In genomic region chr19:45336696-45337251, GRCh38 we compare ENCODE assay signal across 23 cellular contexts. TPM values are rescaled to one million over a fixed set of nuclear protein-coding genes. Genes with fewer than 3 reads are reported as not detected.
DNase-seq lines count a peak whose midpoint lies in the region; ATAC-seq, FAIRE-seq and TF ChIP-seq lines count a peak whose summit lies in the region.
"Had no signal": no experiment of that assay in that cellular context is flagged by ENCODE, and none has a peak within 500 bp of the region (broad histone marks: within the 10 kb centered on the region; RNA-seq: fewer than 3 reads in every experiment).

No MANE protein-coding gene starts in this region.

- H3K79me2 ChIP-seq in SK-N-SH (ENCODE audit: insufficient read depth) (no peaks in the 10 kb centered on the region), H1 (ENCODE audit: control insufficient read depth in 1 of 2, insufficient read depth in 2 of 2, low read length in 2 of 2) (no peaks in the 10 kb centered on the region)

- no peak overlapping the region for H3K23ac ChIP-seq in H1 (ENCODE audit: insufficient read length)

- H2BK12ac ChIP-seq in H1 (ENCODE audit: low read depth, low read length), result no peak overlapping the region

- WGBS in SK-N-SH (ENCODE audit: low lambda C conversion rate), result 65% methylated on average over 11 of the region's 11 CpGs
- 83% methylated on average over 11 of the region's 11 CpGs; no CpG with 5 or more reads in 1 of the 2 experiments for WGBS in H1 (ENCODE audit: extremely low coverage in 1 of 2, insufficient coverage in 1 of 2, insufficient read length in 1 of 2, insufficient replicate concordance in 2 of 2, low coverage in 1 of 2, low lambda C conversion rate in 2 of 2, missing lambda C conversion rate in 1 of 2), 2 experiments

- no peaks in the 10 kb centered on the region for H3K79me1 ChIP-seq in H1 (ENCODE audit: low read depth, low read length)

- 0 out of 2 replicates have a peak overlapping the region, but pooled peaks have one; percentile 61 for H2BK20ac ChIP-seq in H1 (ENCODE audit: low read length)

- no peak for TF ChIP-seq POLR2A in H1 (IDR thresholded peaks at IDR 0.05; ENCODE audit: control extremely low read depth in 1 of 2, low read depth in 2 of 2, low read length in 2 of 2)

- H2AFZ ChIP-seq in SK-N-SH (ENCODE audit: low read depth) (no peak overlapping the region), H1 (ENCODE audit: low read length) (no peak overlapping the region)
- H2AFZ ChIP-seq: GM23248 had no signal

- H3K4me2 ChIP-seq in SK-N-SH (no peak overlapping the region), H1 (ENCODE audit: insufficient read depth in 1 of 2, low read depth in 2 of 2, low read length in 2 of 2) (no peak overlapping the region)
- H3K4me2 ChIP-seq: A549 had no signal

- H4K8ac ChIP-seq in H1 (ENCODE audit: extremely low read depth, insufficient read depth, low read length), result no peak overlapping the region

- no peak overlapping the region for H3K4me3 ChIP-seq in SK-N-SH (ENCODE audit: low read depth in 2 of 2, low read length in 1 of 2)
- H3K4me3 ChIP-seq in H1 (ENCODE audit: extremely low read depth in 1 of 4, insufficient read depth in 2 of 4, low read depth in 3 of 4, low read length in 4 of 4), result no peak overlapping the region
- H3K4me3 ChIP-seq in retinal pigment epithelial cell (ENCODE audit: low read length), result no peak overlapping the region
- H3K4me3 ChIP-seq: A549, GM23248 had no signal

- H2BK5ac ChIP-seq in H1 (ENCODE audit: low read depth, low read length), result no peak overlapping the region

- POLR2A ChIA-PET in SK-N-SH (lab: Yijun Ruan, JAX) (no interaction called here), H1 (lab: Charles Lee; ENCODE audit: partially characterized antibody) (interaction anchor here (1.0 kb wide), 1 partner anchor 16 kb away, joined by 3 read pairs; no protein-coding TSS in a partner anchor)

- H3K9me3 ChIP-seq in SK-N-SH (no peaks in the 10 kb centered on the region), H1 (ENCODE audit: insufficient read depth in 2 of 2, low read depth in 1 of 2, low read length in 1 of 2) (no peaks in the 10 kb centered on the region)
- H3K9me3 ChIP-seq: A549 had no signal

- no peaks in the 10 kb centered on the region for H4K20me1 ChIP-seq in SK-N-SH (ENCODE audit: insufficient read depth)
- peaks cover 3 to 8% of the 10 kb centered on the region in 2 experiments for H4K20me1 ChIP-seq in H1 (replicated peaks in 1 of 2; ENCODE audit: control insufficient read depth in 1 of 2, insufficient read depth in 2 of 2, low read length in 2 of 2)

- H3K4me1 ChIP-seq in SK-N-SH (ENCODE audit: control insufficient read depth in 1 of 2, insufficient read depth in 2 of 2, low read depth in 1 of 2, low read length in 1 of 2) (peaks cover 0 to 2% of the 10 kb centered on the region in 2 experiments; a peak in 1 of 4 replicates), H1 (replicated peaks in 1 of 4; ENCODE audit: control insufficient read depth in 3 of 4, insufficient read depth in 4 of 4, low read length in 3 of 4) (peaks cover 0 to 3% (median 0%) of the 10 kb centered on the region in 4 experiments; a peak in 4 of 7 replicates)

- no peak overlapping the region for H3K14ac ChIP-seq in H1 (ENCODE audit: insufficient read length)

- no peak overlapping the region for H2AK5ac ChIP-seq in H1 (ENCODE audit: low read depth, low read length)

- H3K27ac ChIP-seq in SK-N-SH (ENCODE audit: low read depth in 2 of 2, low read length in 1 of 2), result no peak overlapping the region
- H3K27ac ChIP-seq in H1 (ENCODE audit: low read depth, low read length), result no peak overlapping the region
- H3K27ac ChIP-seq: 22Rv1, A549, GM23248, HL-60 had no signal

- no peak for ATAC-seq in SK-N-SH treated with all-trans-retinoic acid at 6 μM for 48 hours
- no peak for ATAC-seq in GM19395 (IDR thresholded peaks at IDR 0.05; ENCODE audit: unreplicated experiment)
- ATAC-seq in GM21786 (IDR thresholded peaks at IDR 0.05; ENCODE audit: unreplicated experiment), result no peak
- ATAC-seq: A549, HCT116 had no signal

- no peak overlapping the region for H3K18ac ChIP-seq in H1 (ENCODE audit: extremely low read depth, low read length)

- no peak overlapping the region for H4K91ac ChIP-seq in H1 (replicated peaks; ENCODE audit: insufficient read length, low read length)

- peaks cover 6% of the 10 kb centered on the region; the same call in 1 of the 2 replicates for H3K23me2 ChIP-seq in H1 (ENCODE audit: low read depth, low read length)

- H3K9me2 ChIP-seq in SK-N-SH, result no peaks in the 10 kb centered on the region

- no peak overlapping the region for H3K9ac ChIP-seq in SK-N-SH
- H3K9ac ChIP-seq in H1 (replicated peaks in 1 of 4; ENCODE audit: extremely low read depth in 1 of 4, low read depth in 3 of 4, low read length in 3 of 4), result no peak overlapping the region
- H3K9ac ChIP-seq: GM23248 had no signal

- peaks cover 11% of the 10 kb centered on the region for H3F3A ChIP-seq in SK-N-SH (replicated peaks; ENCODE audit: insufficient read depth)

- H3K56ac ChIP-seq in H1 (replicated peaks; ENCODE audit: insufficient read length, low read depth, low read length), result no peak overlapping the region

- no peak for TF ChIP-seq RAD21 in SK-N-SH (IDR thresholded peaks at IDR 0.05; ENCODE audit: low read length)
- TF ChIP-seq RAD21 in H1 (IDR thresholded peaks at IDR 0.05 in 1 of 2, conservative IDR thresholded peaks at IDR 0.05 in 1 of 2; ENCODE audit: low read depth in 2 of 2, low read length in 2 of 2), result no peak

- H4K5ac ChIP-seq in H1 (ENCODE audit: insufficient read length, low read depth, low read length), result no peak overlapping the region

- DNase-seq in SK-N-SH (peak; percentile 12), NCI-H82 treated with DMSO at 0.1 percent for 48 hours (lab: John Stamatoyannopoulos, UW; ENCODE audit: unreplicated experiment) (peak; percentile 51), H1 (ENCODE audit: low read depth in 1 of 2, low spot score in 2 of 2) (no peak), retinal pigment epithelial cell (ENCODE audit: low read depth) (peak; percentile 84)
- DNase-seq in activated CD4-positive, alpha-beta T cell treated with anti-CD3 and anti-CD28 coated beads for 1 hour, result no peak
- DNase-seq: AML-193; CD4-positive, alpha-beta memory T cell; DMS79 treated with DMSO at 0.1 percent for 48 hours; GF-D8; GM23248; H7; HFFc6 had no signal

- no peak for TF ChIP-seq CTCF in SK-N-SH (IDR thresholded peaks at IDR 0.05)
- TF ChIP-seq CTCF in H1 (IDR thresholded peaks at IDR 0.05; ENCODE audit: control extremely low read depth in 1 of 3, insufficient read depth in 1 of 3, low read depth in 1 of 3, low read length in 3 of 3), result no peak
- TF ChIP-seq CTCF in retinal pigment epithelial cell (conservative IDR thresholded peaks at IDR 0.05; ENCODE audit: low read depth, low read length), result no peak

- H2BK15ac ChIP-seq in H1 (ENCODE audit: low read length), result no peak overlapping the region

- CTCF ChIA-PET in SK-N-SH (lab: Yijun Ruan, JAX), result interaction anchor here (0.9 to 4.1 kb wide), 7 partner anchors 15 to 613 kb away, joined by 3 to 49 read pairs (median 13); partner anchors contain the start of gene MARK4
- CTCF ChIA-PET in H1 (lab: Charles Lee; ENCODE audit: partially characterized antibody), result interaction anchor here (1.1 to 7.3 kb wide), 9 partner anchors 17 to 176 kb away, joined by 3 to 60 read pairs (median 4); partner anchors contain the start of gene NKPD1

- H3K27me3 ChIP-seq in SK-N-SH (ENCODE audit: insufficient read depth), result no peaks in the 10 kb centered on the region; the same call in 1 of the 2 replicates
- peaks cover 4 to 10% (median 10%) of the 10 kb centered on the region in 4 experiments; a peak in 6 of 7 replicates for H3K27me3 ChIP-seq in H1 (replicated peaks in 1 of 4; ENCODE audit: control insufficient read depth in 3 of 4, extremely low read depth in 1 of 4, insufficient read depth in 3 of 4, low read length in 3 of 4)

- H3K36me3 ChIP-seq in SK-N-SH (replicated peaks in 1 of 2; ENCODE audit: control insufficient read depth in 1 of 2, insufficient read depth in 2 of 2, low read length in 1 of 2) (no peaks in the 10 kb centered on the region), H1 (ENCODE audit: control insufficient read depth in 2 of 4, insufficient read depth in 4 of 4, low read length in 3 of 4) (no peaks in the 10 kb centered on the region)

- FAIRE-seq in H1 (lab: Jason Lieb, UNC), result no peak
- FAIRE-seq: A549 had no signal

- TF ChIP-seq EP300 in SK-N-SH (IDR thresholded peaks at IDR 0.05; ENCODE audit: borderline replicate concordance in 1 of 2, low read depth in 1 of 2, low read length in 1 of 2), result no peak
- TF ChIP-seq EP300 in H1 (IDR thresholded peaks at IDR 0.05; ENCODE audit: borderline replicate concordance in 1 of 2, low read depth in 2 of 2, low read length in 2 of 2), result no peak

- no peak overlapping the region for H3K4ac ChIP-seq in H1 (replicated peaks; ENCODE audit: insufficient read length, low read depth, low read length)

- no peak overlapping the region for H2BK120ac ChIP-seq in H1 (replicated peaks; ENCODE audit: low read depth, low read length)

RNA-seq across cellular contexts. Expression of gene KLC3, which starts 3.8 kb away (rescaled TPM):
- polyA plus RNA-seq in SK-N-SH (2012; rRNA removed) (0.75 and 1.2 TPM in 2 replicates), H1 (2011; rRNA removed) (1.3 and 2.4 TPM in 2 replicates)
- 0.28 and 0.79 TPM in 2 replicates for polyA plus RNA-seq in SK-N-SH (2012; cell fraction: cytosol; rRNA removed)
- polyA plus RNA-seq in SK-N-SH (2012; cell fraction: nucleus; rRNA removed), result 0.93 and 1.3 TPM in 2 replicates
- 2.8 and 3.2 TPM in 2 replicates for total RNA-seq in H1 (2021; fragmentation: NEBNext Ultra II Directional; extraction: Animal tissue kit (Norgen Biotek cat#: 25700))
- polyA plus RNA-seq in H1 (2011; cell fraction: cytosol; rRNA removed), result 2.7 TPM
- 3.0 TPM for polyA plus RNA-seq in H1 (2011; cell fraction: nucleus; rRNA removed)
- polyA plus RNA-seq in H1 (2012, experiment 1 of 2), result 0.50 to 1.9 TPM (median 1.8 TPM) in 4 replicates
- 2.0 TPM for polyA plus RNA-seq in H1 (2012, experiment 2 of 2)
- 3.0 TPM for polyA plus RNA-seq in H1 (2013, experiment 1 of 2)
- 2.4 TPM for polyA plus RNA-seq in H1 (2013, experiment 2 of 2)
- 0.41 and 0.50 TPM in 2 replicates for polyA minus RNA-seq in H1 (2011; rRNA and poly(A)+ RNA removed)
- polyA minus RNA-seq in H1 (2011; cell fraction: cytosol; rRNA and poly(A)+ RNA removed), result 1.0 TPM
- polyA minus RNA-seq in H1 (2011; cell fraction: nucleus; rRNA and poly(A)+ RNA removed), result 1.00 TPM
- total RNA-seq: CD4-positive, alpha-beta memory T cell; GM23248; HFFc6 had no signal
- polyA plus RNA-seq: CD14-positive monocyte; CD4-positive, alpha-beta memory T cell; GM23248; IgD-negative memory B cell had no signal

RNA-seq across cellular contexts. Expression of gene CKM, which starts 14.1 kb away (rescaled TPM):
- polyA plus RNA-seq in SK-N-SH (2012; rRNA removed), result 0.05 TPM in 1 of 2 replicates, not detected in the other
- not detected in 2 replicates for polyA plus RNA-seq in SK-N-SH (2012; cell fraction: cytosol; rRNA removed)
- polyA plus RNA-seq in SK-N-SH (2012; cell fraction: nucleus; rRNA removed), result 0.04 TPM in 1 of 2 replicates, not detected in the other
- total RNA-seq in H1 (2021; fragmentation: NEBNext Ultra II Directional; extraction: Animal tissue kit (Norgen Biotek cat#: 25700)), result not detected in 2 replicates
- 0.08 and 0.09 TPM in 2 replicates for polyA plus RNA-seq in H1 (2011; rRNA removed)
- polyA plus RNA-seq in H1 (2011; cell fraction: cytosol; rRNA removed), result 0.09 TPM
- 0.06 TPM for polyA plus RNA-seq in H1 (2011; cell fraction: nucleus; rRNA removed)
- polyA plus RNA-seq in H1 (2012, experiment 1 of 2), result 0.13 to 0.28 TPM in 2 of 4 replicates, not detected in the others
- polyA plus RNA-seq in H1 (2012, experiment 2 of 2), result 0.09 TPM
- 0.06 TPM for polyA plus RNA-seq in H1 (2013, experiment 1 of 2)
- 0.06 TPM for polyA plus RNA-seq in H1 (2013, experiment 2 of 2)
- polyA minus RNA-seq in H1 (2011; rRNA and poly(A)+ RNA removed), result not detected in 2 replicates
- polyA minus RNA-seq in H1 (2011; cell fraction: cytosol; rRNA and poly(A)+ RNA removed), result not detected
- not detected for polyA minus RNA-seq in H1 (2011; cell fraction: nucleus; rRNA and poly(A)+ RNA removed)
- total RNA-seq: CD4-positive, alpha-beta memory T cell; GM23248; H7; HFFc6; HT1080 had no signal
- polyA plus RNA-seq: A549; BJ; CD4-positive, alpha-beta memory T cell; GM23248; IgD-negative memory B cell had no signal

RNA-seq across cellular contexts. Expression of gene ERCC2, which starts 33.6 kb away (rescaled TPM):
- polyA plus RNA-seq in SK-N-SH (2012; rRNA removed) (62.7 and 72.8 TPM in 2 replicates), H1 (2011; rRNA removed) (117 and 197 TPM in 2 replicates)
- 20.1 and 27.9 TPM in 2 replicates for polyA plus RNA-seq in SK-N-SH (2012; cell fraction: cytosol; rRNA removed)
- 177 and 216 TPM in 2 replicates for polyA plus RNA-seq in SK-N-SH (2012; cell fraction: nucleus; rRNA removed)
- total RNA-seq in H1 (2021; fragmentation: NEBNext Ultra II Directional; extraction: Animal tissue kit (Norgen Biotek cat#: 25700)), result 93.4 and 107 TPM in 2 replicates
- polyA plus RNA-seq in H1 (2011; cell fraction: cytosol; rRNA removed), result 88.3 TPM
- polyA plus RNA-seq in H1 (2011; cell fraction: nucleus; rRNA removed), result 444 TPM
- 88.6 to 99.0 TPM (median 95.0 TPM) in 4 replicates for polyA plus RNA-seq in H1 (2012, experiment 1 of 2)
- 70.3 TPM for polyA plus RNA-seq in H1 (2012, experiment 2 of 2)
- 71.7 TPM for polyA plus RNA-seq in H1 (2013, experiment 1 of 2)
- polyA plus RNA-seq in H1 (2013, experiment 2 of 2), result 65.8 TPM
- polyA minus RNA-seq in H1 (2011; rRNA and poly(A)+ RNA removed), result 136 and 156 TPM in 2 replicates
- 49.8 TPM for polyA minus RNA-seq in H1 (2011; cell fraction: cytosol; rRNA and poly(A)+ RNA removed)
- polyA minus RNA-seq in H1 (2011; cell fraction: nucleus; rRNA and poly(A)+ RNA removed), result 65.9 TPM

Comparison
In these comparisons a context has a peak if more than half of its experiments do, and no peak if none do; other contexts are left out.
1. DNase-seq: peak in SK-N-SH (single experiment), NCI-H82 treated with DMSO at 0.1 percent for 48 hours (single experiment) and retinal pigment epithelial cell (single experiment); none in H1 (0 of 2) and activated CD4-positive, alpha-beta T cell treated with anti-CD3 and anti-CD28 coated beads for 1 hour (single experiment).